In the genomic region with DNA sequence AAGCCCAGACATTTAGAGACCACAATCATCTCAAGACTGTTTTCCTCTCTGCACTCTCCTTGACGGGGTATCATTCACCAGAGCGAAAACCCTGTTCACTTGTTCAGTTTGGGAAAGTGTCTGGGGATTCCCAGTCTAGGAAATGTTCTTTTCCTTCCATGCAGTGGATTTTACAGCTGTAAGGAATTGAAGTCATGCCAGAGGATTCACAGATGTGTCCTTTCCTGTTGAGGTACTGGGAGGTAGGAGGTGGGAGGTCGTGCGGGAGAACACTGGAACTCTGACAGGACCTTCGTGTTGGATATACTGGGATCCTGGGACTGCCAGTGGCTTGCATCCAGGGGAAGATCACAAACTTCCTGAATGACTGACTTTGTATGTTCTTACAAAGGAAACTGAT, we compare ENCODE assay signal across 16 cellular contexts.
DNase-seq lines count a peak whose midpoint lies in the region; TF ChIP-seq lines count a peak whose summit lies in the region.
"Had no signal": no experiment of that assay in that cellular context is flagged by ENCODE, and none has a peak within 500 bp of the region (broad histone marks: within the 10 kb centered on the region; RNA-seq: fewer than 3 reads in every experiment).

No MANE protein-coding gene starts in this region.

- H2AK5ac ChIP-seq in mesenchymal stem cell (ENCODE audit: low read length, severe bottlenecking): no peak overlapping the region

- H3K23ac ChIP-seq in mesenchymal stem cell (ENCODE audit: low read length in 2 of 2): no peak overlapping the region

- TF ChIP-seq POLR2A in breast epithelium (IDR thresholded peaks at IDR 0.05): no peak

- 30% methylated on average over 5 of the region's 5 CpGs for WGBS in mammary epithelial cell (ENCODE audit: low coverage, missing lambda C conversion rate)
- 78% methylated on average over 5 of the region's 5 CpGs for WGBS in mesenchymal stem cell

- CTCF ChIA-PET in mammary epithelial cell (lab: Charles Lee; ENCODE audit: low non-redundant PET): interaction anchor here (0.6 kb wide), 1 partner anchor 230 kb away, joined by 6 read pairs; no protein-coding TSS in a partner anchor

- H4K91ac ChIP-seq in mesenchymal stem cell (ENCODE audit: low read length): peak overlapping the region; percentile 36

- no peak overlapping the region for H2BK120ac ChIP-seq in mesenchymal stem cell (ENCODE audit: low read depth, low read length)

- no peak overlapping the region for H4K8ac ChIP-seq in mesenchymal stem cell (ENCODE audit: low read length)

- H3K4me3 Mint-ChIP-seq in HFFc6: no peak overlapping the region
- H3K4me3 Mint-ChIP-seq: CD4-positive, alpha-beta memory T cell had no signal

- no peak overlapping the region for H3K9ac ChIP-seq in mammary epithelial cell (ENCODE audit: insufficient read depth, low read length)
- H3K9ac ChIP-seq in adipocyte (ENCODE audit: low read length): peak overlapping the region; percentile 28
- H3K9ac ChIP-seq in mesenchymal stem cell (ENCODE audit: low read length): peak overlapping the region; percentile 67

- H3K4me1 Mint-ChIP-seq in HFFc6 (ENCODE audit: low read depth): peaks cover 51% of the 10 kb centered on the region
- H3K4me1 Mint-ChIP-seq: CD4-positive, alpha-beta memory T cell had no signal

- H2AFZ ChIP-seq in mammary epithelial cell (ENCODE audit: low read depth, low read length) (peak overlapping the region; percentile 38), mesenchymal stem cell (ENCODE audit: low read depth, low read length) (no peak overlapping the region)

- no peaks in the 10 kb centered on the region for H3K79me2 ChIP-seq in mammary epithelial cell (ENCODE audit: insufficient read depth, low read length)

- H3K79me1 ChIP-seq in mesenchymal stem cell (replicated peaks; ENCODE audit: low read length, poor library complexity, severe bottlenecking): no peaks in the 10 kb centered on the region

- no peak overlapping the region for H2BK12ac ChIP-seq in mesenchymal stem cell (ENCODE audit: low read length in 2 of 2)

- DNase-seq in mammary epithelial cell (no peak), breast epithelium (ENCODE audit: low spot score in 2 of 2) (no peak), HFFc6 (no peak), adipocyte (ENCODE audit: low read depth) (no peak), mesenchymal stem cell (peak; percentile 17), amniotic stem cell (lab: John Stamatoyannopoulos, UW) (no peak), NCI-H748 (lab: John Stamatoyannopoulos, UW; ENCODE audit: unreplicated experiment) (no peak), HuH-7 (ENCODE audit: low spot score) (no peak)
- DNase-seq: C1 segment of cervical spinal cord; CD4-positive, alpha-beta memory T cell; COR-L47; DMS79 treated with DMSO at 0.1 percent for 48 hours; GF-D8; GOT3 had no signal

- BruUV-seq in mammary epithelial cell (replicated peaks; lab: Mats Ljungman, UMichigan): no TSS peak

- no peak overlapping the region for H2BK5ac ChIP-seq in mesenchymal stem cell (ENCODE audit: low read depth, low read length, poor library complexity, severe bottlenecking)

- H3K9me3 ChIP-seq in mammary epithelial cell (replicated peaks; ENCODE audit: insufficient read depth, low read length): no peaks in the 10 kb centered on the region
- H3K9me3 ChIP-seq in breast epithelium: no peaks in the 10 kb centered on the region
- H3K9me3 ChIP-seq in adipocyte (ENCODE audit: control insufficient read depth, low read length): no peaks in the 10 kb centered on the region
- H3K9me3 ChIP-seq in mesenchymal stem cell (ENCODE audit: control insufficient read depth, low read length): no peaks in the 10 kb centered on the region
- H3K9me3 ChIP-seq: HAP-1 had no signal

- H3K27ac ChIP-seq in mammary epithelial cell (ENCODE audit: insufficient read depth, low read depth, low read length) (no peak overlapping the region), breast epithelium (no peak overlapping the region), mesenchymal stem cell (ENCODE audit: low read length, poor library complexity, severe bottlenecking) (no peak overlapping the region)
- H3K27ac ChIP-seq: 22Rv1 had no signal

- H3K4me3 ChIP-seq in mammary epithelial cell (replicated peaks in 1 of 3; ENCODE audit: insufficient read depth in 1 of 3, low read depth in 2 of 3, low read length in 3 of 3) (no peak overlapping the region), breast epithelium (no peak overlapping the region), adipocyte (ENCODE audit: low read length) (no peak overlapping the region), mesenchymal stem cell (ENCODE audit: insufficient read depth in 1 of 2, low read depth in 1 of 2, low read length in 2 of 2) (no peak overlapping the region)
- H3K4me3 ChIP-seq: HAP-1 had no signal

- H3K14ac ChIP-seq in mesenchymal stem cell (ENCODE audit: low read length in 2 of 2): no peak overlapping the region

- TF ChIP-seq CTCF in mammary epithelial cell (conservative IDR thresholded peaks at IDR 0.05 in 1 of 2, IDR thresholded peaks at IDR 0.05 in 1 of 2; ENCODE audit: extremely low read depth in 1 of 2, insufficient read depth in 1 of 2, low read depth in 1 of 2, low read length in 2 of 2) (no peak), breast epithelium (IDR thresholded peaks at IDR 0.05) (no peak), HFFc6 (IDR thresholded peaks at IDR 0.05) (no peak)

- H3K4me1 ChIP-seq in mammary epithelial cell (ENCODE audit: insufficient read depth, low read length) (peaks cover 11% of the 10 kb centered on the region), breast epithelium (no peaks in the 10 kb centered on the region), adipocyte (ENCODE audit: control insufficient read depth, insufficient read depth, low read length) (peaks cover 30% of the 10 kb centered on the region), mesenchymal stem cell (ENCODE audit: control insufficient read depth, insufficient read depth, low read depth, low read length) (no peaks in the 10 kb centered on the region)
- H3K4me1 ChIP-seq: HAP-1 had no signal

- H3K27me3 ChIP-seq in mammary epithelial cell (ENCODE audit: insufficient read depth, low read length) (no peaks in the 10 kb centered on the region), breast epithelium (no peaks in the 10 kb centered on the region), adipocyte (replicated peaks; ENCODE audit: control insufficient read depth, insufficient read depth, low read length) (no peaks in the 10 kb centered on the region), mesenchymal stem cell (ENCODE audit: control insufficient read depth in 1 of 2, insufficient read depth in 1 of 2, low read length in 2 of 2) (peaks cover 0 to 12% of the 10 kb centered on the region in 2 experiments)

- intact Hi-C loops in mammary epithelial cell (cut with micrococcal nuclease) (loop anchor here (1.0 kb wide), 5 partner anchors 44 to 507 kb away; no protein-coding TSS in a partner anchor), breast epithelium (cut with DNase I; ENCODE audit: low total_unique reads) (no loop called here)

- H2BK15ac ChIP-seq in mesenchymal stem cell (ENCODE audit: low read depth, poor library complexity, severe bottlenecking): no peak overlapping the region

- H3K4ac ChIP-seq in mesenchymal stem cell (ENCODE audit: low read depth in 1 of 2, low read length in 2 of 2): no peak overlapping the region

- H3K4me2 ChIP-seq in mammary epithelial cell (ENCODE audit: insufficient read depth, low read depth, low read length) (no peak overlapping the region), mesenchymal stem cell (ENCODE audit: low read length, poor library complexity, severe bottlenecking) (no peak overlapping the region)

- in situ Hi-C loops in mammary epithelial cell (cut with MboI; ENCODE audit: low sequenced_read_pairs in 2 of 2): no loop called here

- H3K36me3 Mint-ChIP-seq in HFFc6 (ENCODE audit: low read depth): peaks cover 36% of the 10 kb centered on the region
- H3K36me3 Mint-ChIP-seq: CD4-positive, alpha-beta memory T cell had no signal

- peak overlapping the region; percentile 50 for H3K27ac Mint-ChIP-seq in HFFc6
- H3K27ac Mint-ChIP-seq: CD4-positive, alpha-beta memory T cell had no signal

- H3K36me3 ChIP-seq in mammary epithelial cell (ENCODE audit: insufficient read depth, low read length): no peaks in the 10 kb centered on the region
- H3K36me3 ChIP-seq in breast epithelium: no peaks in the 10 kb centered on the region
- H3K36me3 ChIP-seq in adipocyte (ENCODE audit: control insufficient read depth, insufficient read depth, low read length, severe bottlenecking): peaks cover 9% of the 10 kb centered on the region
- peaks cover 0 to 70% of the 10 kb centered on the region in 2 experiments for H3K36me3 ChIP-seq in mesenchymal stem cell (ENCODE audit: control insufficient read depth in 1 of 2, insufficient read depth in 2 of 2, low read depth in 1 of 2, low read length in 2 of 2)
- H3K36me3 ChIP-seq: HAP-1 had no signal

- H3K18ac ChIP-seq in mesenchymal stem cell (ENCODE audit: low read depth in 1 of 2, low read length in 2 of 2): peak overlapping the region; percentile 11 to 60

- peaks cover 2% of the 10 kb centered on the region; the same call in 1 of the 2 replicates for H3K27me3 Mint-ChIP-seq in HFFc6 (ENCODE audit: insufficient read depth)

- dilution Hi-C loops in mammary epithelial cell (cut with HindIII; ENCODE audit: low sequenced_read_pairs): no loop called here

- H4K20me1 ChIP-seq in mammary epithelial cell (ENCODE audit: insufficient read depth, low read length): no peaks in the 10 kb centered on the region

- no peaks in the 10 kb centered on the region for H3K9me3 Mint-ChIP-seq in HFFc6
